In genomic region chr12:57756406-57757341, GRCh38 we compare ENCODE assay signal across 8 cellular contexts. TPM values are rescaled to one million over a fixed set of nuclear protein-coding genes. Genes with fewer than 3 reads are reported as not detected.
DNase-seq lines count a peak whose midpoint lies in the region; ATAC-seq and TF ChIP-seq lines count a peak whose summit lies in the region.

No MANE protein-coding gene starts in this region.

- peak overlapping the region; percentile 93 for H3K4me2 ChIP-seq in HCT116 (ENCODE audit: low read length)

- no peak for TF ChIP-seq RAD21 in HCT116 (IDR thresholded peaks at IDR 0.05; ENCODE audit: low read depth)

- TF ChIP-seq POLR2A in HCT116 (IDR thresholded peaks at IDR 0.05; ENCODE audit: borderline replicate concordance, extremely low read depth, insufficient read depth, insufficient read length) = no peak

- intact Hi-C loops in CD8-positive, alpha-beta T cell (cut with DNase I, micrococcal nuclease) = loop anchor here (1.0 to 2.0 kb wide), 4 partner anchors 9 to 149 kb away; partner anchors contain the start of genes EEF1AKMT3 (in 1 of the 2) and METTL1 (in 1 of the 2)
- intact Hi-C loops in HCT116 (cut with micrococcal nuclease) = no loop called here

- peaks cover 54% of the 10 kb centered on the region for H3K4me1 Mint-ChIP-seq in CD8-positive, alpha-beta T cell (ENCODE audit: low read depth)

- H3K27ac ChIP-seq in CD8-positive, alpha-beta T cell (ENCODE audit: low read depth, low read length) = no peak overlapping the region
- H3K27ac ChIP-seq in HCT116 (ENCODE audit: low read depth, low read length) = no peak overlapping the region
- H3K27ac ChIP-seq in RWPE2 (ENCODE audit: poor library complexity, severe bottlenecking) = peak overlapping the region; percentile 65

- H3K27me3 ChIP-seq in CD8-positive, alpha-beta T cell (ENCODE audit: insufficient read depth, low read length) = no peaks in the 10 kb centered on the region
- H3K27me3 ChIP-seq in HCT116 (ENCODE audit: insufficient read depth, low read length) = no peaks in the 10 kb centered on the region
- no peaks in the 10 kb centered on the region for H3K27me3 ChIP-seq in RWPE2 (ENCODE audit: insufficient read depth, poor library complexity, severe bottlenecking)
- H3K27me3 ChIP-seq in iPS-15b (ENCODE audit: control insufficient read depth, insufficient read depth, low read length) = peaks cover 51% of the 10 kb centered on the region

- H4K20me1 ChIP-seq in HCT116 (ENCODE audit: insufficient read depth) = no peaks in the 10 kb centered on the region

- peak; percentile 49 to 82 (median 67) for DNase-seq in CD8-positive, alpha-beta T cell
- no peak for DNase-seq in HCT116 (ENCODE audit: low read depth, low spot score)
- DNase-seq in RWPE2 (ENCODE audit: low spot score) = no peak
- DNase-seq in activated naive CD4-positive, alpha-beta T cell treated with Interleukin-2 at 50 U/mL for 16 hours = peak; percentile 76
- DNase-seq in stimulated activated CD4-positive, alpha-beta T cell treated with anti-CD3 and anti-CD28 coated beads, Interleukin-2, amount 100 ng/mL, for 24 hours = peak; percentile 77 to 79
- DNase-seq in DMS153 treated with DMSO at 0.1 percent for 48 hours (lab: John Stamatoyannopoulos, UW; ENCODE audit: unreplicated experiment) = no peak

- no peaks in the 10 kb centered on the region for H3K9me2 ChIP-seq in HCT116 (ENCODE audit: insufficient read depth)

- H2AFZ ChIP-seq in HCT116 (ENCODE audit: low read depth, low read length, poor library complexity, severe bottlenecking) = no peak overlapping the region

- TF ChIP-seq CTCF in CD8-positive, alpha-beta T cell (IDR thresholded peaks at IDR 0.05) = peak; percentile 69
- TF ChIP-seq CTCF in HCT116 (IDR thresholded peaks at IDR 0.05 in 2 of 3, conservative IDR thresholded peaks at IDR 0.05 in 1 of 3; ENCODE audit: borderline replicate concordance in 1 of 3, insufficient read depth in 1 of 3, low read depth in 2 of 3, low read length in 2 of 3) (peak in 2 of 3 experiments; percentile 89 to 96; a peak in 4 of 6 replicates), RWPE2 (IDR thresholded peaks at IDR 0.05; ENCODE audit: poor library complexity, severe bottlenecking) (peak; percentile 93)

- H3K9ac ChIP-seq in HCT116 (ENCODE audit: low read length) (peak overlapping the region; percentile 48), iPS-15b (ENCODE audit: low read depth, low read length) (no peak overlapping the region)

- no peaks in the 10 kb centered on the region for H3K9me3 ChIP-seq in CD8-positive, alpha-beta T cell (ENCODE audit: low read length)
- no peaks in the 10 kb centered on the region for H3K9me3 ChIP-seq in HCT116 (ENCODE audit: control insufficient read depth in 1 of 2, insufficient read depth in 1 of 2, low read depth in 1 of 2, low read length in 2 of 2)
- H3K9me3 ChIP-seq in RWPE2 (ENCODE audit: severe bottlenecking) = no peaks in the 10 kb centered on the region
- no peaks in the 10 kb centered on the region for H3K9me3 ChIP-seq in iPS-15b (ENCODE audit: control insufficient read depth, insufficient read depth, low read length)

- RAD21 ChIA-PET in HCT116 (lab: Charles Lee; ENCODE audit: low non-redundant PET in 1 of 2, low total read pairs in 2 of 2, uncharacterized antibody in 2 of 2, unreplicated experiment in 2 of 2) = interaction anchor here in 1 of 2 experiments (1.2 kb wide), 1 partner anchor 174 kb away, joined by 3 read pairs; no protein-coding TSS in a partner anchor

- H3K4me3 ChIP-seq in CD8-positive, alpha-beta T cell (ENCODE audit: low read depth, low read length) = peak overlapping the region; percentile 65
- H3K4me3 ChIP-seq in HCT116 (replicated peaks in 1 of 2; ENCODE audit: low read depth in 1 of 2, low read length in 2 of 2) = peak overlapping the region; percentile 59 to 64
- peak overlapping the region; percentile 78 for H3K4me3 ChIP-seq in RWPE2 (ENCODE audit: severe bottlenecking)
- H3K4me3 ChIP-seq in iPS-15b (ENCODE audit: low read depth, low read length) = peak overlapping the region; percentile 61

- H3K27ac Mint-ChIP-seq in CD8-positive, alpha-beta T cell = peak overlapping the region; percentile 87

- H3K79me2 ChIP-seq in HCT116 (ENCODE audit: insufficient read depth, low read length) = peaks cover 5% of the 10 kb centered on the region

- peak overlapping the region; percentile 89 for H3K4me3 Mint-ChIP-seq in CD8-positive, alpha-beta T cell

- peaks cover 33% of the 10 kb centered on the region for H3K36me3 Mint-ChIP-seq in CD8-positive, alpha-beta T cell

- H3K4me1 ChIP-seq in CD8-positive, alpha-beta T cell (ENCODE audit: insufficient read depth, low read length) = peaks cover 38% of the 10 kb centered on the region
- H3K4me1 ChIP-seq in HCT116 (ENCODE audit: control insufficient read depth in 1 of 2, insufficient read depth in 2 of 2, low read length in 2 of 2) (peaks cover 20 to 37% of the 10 kb centered on the region in 2 experiments), RWPE2 (ENCODE audit: insufficient read depth, poor library complexity, severe bottlenecking) (peaks cover 8% of the 10 kb centered on the region), iPS-15b (ENCODE audit: control insufficient read depth, insufficient read depth, low read length) (peaks cover 14% of the 10 kb centered on the region)

- no peaks in the 10 kb centered on the region for H3K27me3 Mint-ChIP-seq in CD8-positive, alpha-beta T cell (ENCODE audit: low read depth)

- H3K36me3 ChIP-seq in CD8-positive, alpha-beta T cell (ENCODE audit: insufficient read depth, low read length) = no peaks in the 10 kb centered on the region
- no peaks in the 10 kb centered on the region for H3K36me3 ChIP-seq in HCT116 (ENCODE audit: control insufficient read depth in 1 of 2, insufficient read depth in 2 of 2, low read length in 2 of 2)
- peaks cover 11% of the 10 kb centered on the region for H3K36me3 ChIP-seq in RWPE2 (ENCODE audit: low read depth)
- peaks cover 5% of the 10 kb centered on the region for H3K36me3 ChIP-seq in iPS-15b (ENCODE audit: control insufficient read depth, insufficient read depth, low read length)

- POLR2A ChIA-PET in CD8-positive, alpha-beta T cell (lab: Charles Lee) = interaction anchor here (0.7 to 1.7 kb wide), 9 partner anchors 10 to 1074 kb away, joined by 3 to 7 read pairs (median 4); partner anchors contain the start of genes CYP27B1, EEF1AKMT3, METTL1 and OS9
- POLR2A ChIA-PET in HCT116 (lab: Charles Lee) = interaction anchor here (1.1 kb wide), 2 partner anchors 10 to 12 kb away, joined by 7 to 12 read pairs; partner anchors contain the start of genes CYP27B1 and TSPAN31

- no peaks in the 10 kb centered on the region for H3K9me3 Mint-ChIP-seq in CD8-positive, alpha-beta T cell

- CTCF ChIA-PET in CD8-positive, alpha-beta T cell (lab: Charles Lee) = interaction anchor here (0.5 to 2.4 kb wide), 42 partner anchors 8 to 423 kb away, joined by 3 to 33 read pairs (median 4); partner anchors contain the start of genes CTDSP2, CYP27B1 and TSPAN31
- CTCF ChIA-PET in HCT116 (lab: Charles Lee) = interaction anchor here (0.7 to 2.3 kb wide), 9 partner anchors 10 to 298 kb away, joined by 3 to 51 read pairs (median 6); partner anchors contain the start of genes AVIL, CYP27B1, EEF1AKMT3 and METTL1

- no TSS peak for BruUV-seq in HCT116 (replicated peaks; lab: Mats Ljungman, UMichigan)

- peak; percentile 24 for ATAC-seq in CD8-positive, alpha-beta T cell
- ATAC-seq in HCT116 (peak; percentile 51), RWPE2 (ENCODE audit: low read depth) (0 out of 3 replicates have a peak, but pooled peaks have one; percentile 26), HG03135 (IDR thresholded peaks at IDR 0.05; ENCODE audit: unreplicated experiment) (no peak)

TF ChIP-seq in HCT116, 20 proteins besides CTCF, POLR2A, EP300 and RAD21:
- no peak for TF ChIP-seq ZNF274 (IDR thresholded peaks at IDR 0.05; ENCODE audit: low read depth, low read length)
- peak; percentile 31; the same call in 1 of the 2 replicates for TF ChIP-seq POLR2AphosphoS5 (IDR thresholded peaks at IDR 0.05; ENCODE audit: low read depth, low read length)
- TF ChIP-seq REST (IDR thresholded peaks at IDR 0.05; ENCODE audit: low read depth) = no peak

RNA-seq across cellular contexts. Expression of gene MARCHF9, which starts 1.8 kb away (rescaled TPM):
- total RNA-seq in CD8-positive, alpha-beta T cell = 10 to 100 TPM; 23.1 to 25.1 TPM
- 21.8 TPM for total RNA-seq in HCT116 (2021; ENCODE audit: unreplicated experiment)
- polyA plus RNA-seq in HCT116 (2012) = 17.5 and 17.8 TPM in 2 replicates

RNA-seq across cellular contexts. Expression of gene CDK4, which starts 4.6 kb away (rescaled TPM):
- 10 to 100 TPM in 1 of 2 experiments, 1 to 10 TPM in 1; 8.5 to 10.0 TPM for total RNA-seq in CD8-positive, alpha-beta T cell
- total RNA-seq in HCT116 (2021; ENCODE audit: unreplicated experiment) = 206 TPM
- 160 and 199 TPM in 2 replicates for polyA plus RNA-seq in HCT116 (2012)

RNA-seq across cellular contexts. Expression of gene CYP27B1, which starts 10.2 kb away (rescaled TPM):
- 1 to 10 TPM; 2.0 to 2.2 TPM for total RNA-seq in CD8-positive, alpha-beta T cell
- total RNA-seq in HCT116 (2021; ENCODE audit: unreplicated experiment) = 11.6 TPM
- 7.2 and 8.2 TPM in 2 replicates for polyA plus RNA-seq in HCT116 (2012)

RNA-seq across cellular contexts. Expression of gene TSPAN31, which starts 11.8 kb away (rescaled TPM):
- total RNA-seq in CD8-positive, alpha-beta T cell = 1 to 10 TPM; 7.3 to 8.0 TPM
- total RNA-seq in HCT116 (2021; ENCODE audit: unreplicated experiment) = 14.9 TPM
- polyA plus RNA-seq in HCT116 (2012) = 17.1 and 18.7 TPM in 2 replicates

RNA-seq across cellular contexts. Expression of gene METTL1, which starts 15.2 kb away (rescaled TPM):
- 10 to 100 TPM; 14.0 to 20.0 TPM for total RNA-seq in CD8-positive, alpha-beta T cell
- 56.6 TPM for total RNA-seq in HCT116 (2021; ENCODE audit: unreplicated experiment)
- polyA plus RNA-seq in HCT116 (2012) = 36.3 and 49.0 TPM in 2 replicates

Comparison
In these comparisons a context has a peak if more than half of its experiments do, and no peak if none do; other contexts are left out.
1. DNase-seq: peak in CD8-positive, alpha-beta T cell (7 of 7), activated naive CD4-positive, alpha-beta T cell treated with Interleukin-2 at 50 U/mL for 16 hours (single experiment) and stimulated activated CD4-positive, alpha-beta T cell treated with anti-CD3 and anti-CD28 coated beads, Interleukin-2, amount 100 ng/mL, for 24 hours (2 of 2); none in HCT116 (single experiment), RWPE2 (single experiment) and DMS153 treated with DMSO at 0.1 percent for 48 hours (single experiment).
2. RNA of gene CDK4, which starts 4.6 kb away (total RNA-seq): 206 TPM in HCT116 (single experiment); 8.5 to 10.0 TPM in CD8-positive, alpha-beta T cell; every median in the first group is over 10 times any median in the second.
3. Peak in every context shown above with its lines, with median percentiles within 50 percentile points of each other: H3K4me3 ChIP-seq and CTCF ChIP-seq.